In the genomic region with DNA sequence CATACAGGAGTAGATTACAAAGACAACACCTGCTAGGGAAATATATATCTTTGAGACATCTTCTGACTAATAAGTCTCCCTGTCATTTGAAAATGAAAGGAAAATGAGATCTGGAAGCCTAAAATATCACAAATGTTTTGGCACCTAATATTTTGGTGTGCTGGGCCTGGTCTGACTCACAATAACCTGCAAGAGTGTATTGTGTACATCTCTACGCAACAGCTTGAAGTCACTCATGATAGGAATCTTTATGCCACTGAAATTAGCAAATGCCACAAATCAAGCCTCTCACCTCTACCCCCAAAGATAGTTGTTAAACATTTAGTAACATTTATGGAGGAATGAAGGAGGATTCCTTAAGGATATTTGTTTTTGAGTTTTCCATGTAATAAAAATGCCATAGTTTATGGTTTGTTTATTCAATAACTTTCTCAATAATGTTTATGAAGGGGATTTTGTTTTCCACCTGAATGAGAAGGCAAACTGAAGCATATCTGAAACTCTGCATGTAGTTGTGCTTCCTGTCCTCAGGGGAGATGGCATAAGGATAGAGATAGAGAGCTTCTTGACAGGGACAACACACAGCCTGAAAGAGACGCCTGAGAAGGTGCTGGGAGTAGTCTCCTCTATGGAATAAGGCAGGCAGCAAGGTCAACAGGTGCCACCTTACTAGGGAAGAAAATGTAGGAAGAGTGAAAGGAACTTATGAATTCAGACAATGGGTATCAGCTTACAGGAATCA, we compare ENCODE assay signal across 22 cellular contexts.
DNase-seq lines count a peak whose midpoint lies in the region; ATAC-seq and TF ChIP-seq lines count a peak whose summit lies in the region.
"Had no signal": no experiment of that assay in that cellular context is flagged by ENCODE, and none has a peak within 500 bp of the region (broad histone marks: within the 10 kb centered on the region; RNA-seq: fewer than 3 reads in every experiment).

No MANE protein-coding gene starts in this region.

- no peaks in the 10 kb centered on the region for H3K9me3 Mint-ChIP-seq in Calu3 (ENCODE audit: low read depth, unreplicated experiment)
- H3K9me3 Mint-ChIP-seq: activated naive CD4-positive, alpha-beta T cell treated with anti-CD3 and anti-CD28 coated beads, Interleukin-2, amount 50 U/mL, for 72 hours; CD8-positive, alpha-beta T cell had no signal

- H3K27me3 ChIP-seq in stomach = no peaks in the 10 kb centered on the region
- H3K27me3 ChIP-seq: dorsolateral prefrontal cortex, esophagus squamous epithelium, heart right ventricle, right lobe of liver, thyroid gland had no signal

- no peak for TF ChIP-seq CTCF in Calu3 (IDR thresholded peaks at IDR 0.05; ENCODE audit: unreplicated experiment)
- no peak for TF ChIP-seq CTCF in fibroblast of villous mesenchyme (IDR thresholded peaks at IDR 0.05; ENCODE audit: insufficient read depth, low read depth, low read length)
- TF ChIP-seq CTCF in stomach (IDR thresholded peaks at IDR 0.05) = no peak

- CTCF ChIA-PET in Calu3 (lab: Charles Lee) = interaction anchor here (1.6 kb wide), 1 partner anchor 26 kb away, joined by 3 read pairs; no protein-coding TSS in a partner anchor

- no peak overlapping the region for H3K4me3 Mint-ChIP-seq in Calu3 (ENCODE audit: low read depth, unreplicated experiment)
- H3K4me3 Mint-ChIP-seq: CD8-positive, alpha-beta T cell had no signal

- no peak overlapping the region for H3K27ac ChIP-seq in stomach
- H3K27ac ChIP-seq: dorsolateral prefrontal cortex, esophagus squamous epithelium, heart right ventricle, right lobe of liver, thyroid gland had no signal

- H3K9me3 ChIP-seq in stomach = no peaks in the 10 kb centered on the region
- H3K9me3 ChIP-seq: esophagus squamous epithelium, heart right ventricle, right lobe of liver, thyroid gland had no signal

- TF ChIP-seq EP300 in stomach (IDR thresholded peaks at IDR 0.05) = no peak

- 90 to 95% (median 92%) methylated on average over 2 of the region's 2 CpGs for WGBS in stomach, 5 donors

- peaks cover 50% of the 10 kb centered on the region for H3K4me1 Mint-ChIP-seq in Calu3 (ENCODE audit: low read depth, unreplicated experiment)

- H3K4me3 ChIP-seq in fibroblast of villous mesenchyme (ENCODE audit: low read depth, low read length) (no peak overlapping the region), stomach (no peak overlapping the region)
- H3K4me3 ChIP-seq: dorsolateral prefrontal cortex, esophagus squamous epithelium, heart right ventricle, K562, right lobe of liver, thyroid gland had no signal

- DNase-seq in Calu3 (no peak), fibroblast of villous mesenchyme (ENCODE audit: low read depth) (peak; percentile 54), amygdala (lab: John Stamatoyannopoulos, UW) (no peak), stomach (no peak), midbrain (lab: John Stamatoyannopoulos, UW) (no peak)
- no peak for DNase-seq in activated CD4-positive, alpha-beta T cell treated with anti-CD3 and anti-CD28 coated beads, Interleukin-2, amount 50 U/mL, for 1 hour
- DNase-seq: activated CD4-positive, CD25-positive, alpha-beta regulatory T cell treated with anti-CD3 and anti-CD28 coated beads, Interleukin-2, amount 50 U/mL, for 72 hours; CD8-positive, alpha-beta T cell; dorsolateral prefrontal cortex; EL; esophagus squamous epithelium; heart right ventricle; NCI-H1417; nucleus accumbens; right lobe of liver; SHP77; stimulated activated CD4-positive, alpha-beta T cell treated with anti-CD3 and anti-CD28 coated beads, Interleukin-4, amount 100 ng/mL, for 1 hour; thyroid gland had no signal

- peak; percentile 45 for ATAC-seq in GM21723 (IDR thresholded peaks at IDR 0.05; ENCODE audit: unreplicated experiment)
- ATAC-seq in HG03565 (IDR thresholded peaks at IDR 0.05; ENCODE audit: unreplicated experiment) = peak; percentile 46
- ATAC-seq: CD8-positive, alpha-beta T cell; heart right ventricle; K562; right lobe of liver had no signal

- TF ChIP-seq POLR2A in stomach (IDR thresholded peaks at IDR 0.05) = no peak

- H3K4me1 ChIP-seq in stomach = no peaks in the 10 kb centered on the region
- H3K4me1 ChIP-seq: heart right ventricle, thyroid gland had no signal

- no peaks in the 10 kb centered on the region for H3K27me3 Mint-ChIP-seq in Calu3 (ENCODE audit: unreplicated experiment)

- peak overlapping the region; percentile 14 for H3K27ac Mint-ChIP-seq in Calu3 (ENCODE audit: unreplicated experiment)
- H3K27ac Mint-ChIP-seq: CD8-positive, alpha-beta T cell had no signal

- intact Hi-C loops in Calu3 (cut with micrococcal nuclease; ENCODE audit: unreplicated experiment) (no loop called here), stomach (cut with DNase I; ENCODE audit: low total_unique reads) (no loop called here)

- peaks cover 5% of the 10 kb centered on the region for H3K36me3 Mint-ChIP-seq in Calu3 (ENCODE audit: insufficient read depth, unreplicated experiment)
- H3K36me3 Mint-ChIP-seq: activated naive CD4-positive, alpha-beta T cell treated with anti-CD3 and anti-CD28 coated beads, Interleukin-2, amount 50 U/mL, for 72 hours; CD8-positive, alpha-beta T cell had no signal

- no peaks in the 10 kb centered on the region for H3K36me3 ChIP-seq in stomach
- H3K36me3 ChIP-seq: esophagus squamous epithelium, heart right ventricle, right lobe of liver, thyroid gland had no signal

- BruUV-seq in Calu3 (replicated peaks; lab: Mats Ljungman, UMichigan) = no TSS peak
